ENCODE assay signal across 8 cellular contexts in the genomic region with DNA sequence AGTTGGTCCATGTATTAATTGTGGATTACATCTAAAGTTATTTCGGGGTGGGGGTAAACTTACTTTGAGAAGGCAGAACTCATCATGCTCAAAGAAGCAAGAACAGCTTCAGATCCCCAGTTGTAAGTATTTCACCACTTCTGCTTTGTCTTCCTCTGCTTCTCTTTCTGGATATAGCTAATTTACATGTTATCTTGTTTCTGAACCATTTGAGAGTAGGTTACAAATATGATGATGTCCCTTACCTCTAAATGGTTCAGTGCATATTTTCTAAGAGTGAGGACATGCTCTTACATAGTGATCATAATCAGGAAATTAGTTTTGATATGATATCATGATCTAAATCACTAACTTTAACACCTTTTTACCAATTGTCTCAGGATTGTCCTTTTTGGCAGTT. TPM values are rescaled to one million over a fixed set of nuclear protein-coding genes. Genes with fewer than 3 reads are reported as not detected.
DNase-seq lines count a peak whose midpoint lies in the region; ATAC-seq and TF ChIP-seq lines count a peak whose summit lies in the region.

No MANE protein-coding gene starts in this region.

- intact Hi-C loops in left ventricle myocardium inferior (cut with micrococcal nuclease), result loop anchor here (10.0 kb wide), 1 partner anchor 110 kb away; no protein-coding TSS in a partner anchor
- intact Hi-C loops in Right ventricle myocardium inferior (cut with DNase I), result no loop called here

- H3K23ac ChIP-seq in neuronal stem cell (ENCODE audit: low read depth, low read length, poor library complexity), result no peak overlapping the region

- H3K4ac ChIP-seq in neuronal stem cell (ENCODE audit: low read length), result no peak overlapping the region

- no peak for TF ChIP-seq CTCF in left ventricle myocardium inferior (IDR thresholded peaks at IDR 0.05; ENCODE audit: borderline replicate concordance)

- H4K8ac ChIP-seq in neuronal stem cell (ENCODE audit: low read depth, low read length), result no peak overlapping the region

- H3K9me3 ChIP-seq in left ventricle myocardium inferior (replicated peaks) (no peaks in the 10 kb centered on the region), neuronal stem cell (replicated peaks in 1 of 2; ENCODE audit: control insufficient read depth in 2 of 2, insufficient read depth in 1 of 2, low read depth in 1 of 2, low read length in 2 of 2) (no peaks in the 10 kb centered on the region)

- no peaks in the 10 kb centered on the region for H3K36me3 Mint-ChIP-seq in effector memory CD8-positive, alpha-beta T cell (ENCODE audit: insufficient read depth)

- no peak overlapping the region for H3K27ac Mint-ChIP-seq in effector memory CD8-positive, alpha-beta T cell

- H3K27me3 Mint-ChIP-seq in effector memory CD8-positive, alpha-beta T cell, result peaks cover 10 to 38% of the 10 kb centered on the region in 2 donors

- H3K18ac ChIP-seq in neuronal stem cell (ENCODE audit: low read length), result no peak overlapping the region

- no peak overlapping the region for H2AFZ ChIP-seq in neuronal stem cell (ENCODE audit: low read length)

- H3K9me3 Mint-ChIP-seq in effector memory CD8-positive, alpha-beta T cell, result no peaks in the 10 kb centered on the region

- no peak overlapping the region for H2AK5ac ChIP-seq in neuronal stem cell (ENCODE audit: low read depth, low read length)

- H3K4me3 ChIP-seq in left ventricle myocardium inferior, result no peak overlapping the region
- H3K4me3 ChIP-seq in neuronal stem cell (ENCODE audit: low read length in 2 of 2), result no peak overlapping the region

- no peak overlapping the region for H2BK120ac ChIP-seq in neuronal stem cell (ENCODE audit: low read depth, low read length)

- no peak overlapping the region for H2BK5ac ChIP-seq in neuronal stem cell (ENCODE audit: low read length)

- peaks cover 2% of the 10 kb centered on the region for H3K79me1 ChIP-seq in neuronal stem cell (ENCODE audit: low read depth, low read length)

- H3K27me3 ChIP-seq in left ventricle myocardium inferior (ENCODE audit: low read depth), result no peaks in the 10 kb centered on the region
- H3K27me3 ChIP-seq in neuronal stem cell (ENCODE audit: control insufficient read depth in 3 of 3, insufficient read depth in 3 of 3, low read depth in 1 of 3, low read length in 3 of 3), result no peaks in the 10 kb centered on the region

- H3K27ac ChIP-seq in left ventricle myocardium inferior (replicated peaks) (peak overlapping the region; percentile 82), neuronal stem cell (replicated peaks; ENCODE audit: low read length) (no peak overlapping the region)

- H3K36me3 ChIP-seq in left ventricle myocardium inferior (no peaks in the 10 kb centered on the region), neuronal stem cell (replicated peaks in 1 of 2; ENCODE audit: control insufficient read depth in 2 of 2, insufficient read depth in 2 of 2, low read length in 2 of 2) (no peaks in the 10 kb centered on the region)

- ATAC-seq in Right ventricle myocardium inferior (no peak), HG03066 (IDR thresholded peaks at IDR 0.05; ENCODE audit: low read depth, unreplicated experiment) (peak; percentile 57)
- no peak for ATAC-seq in effector memory CD8-positive, alpha-beta T cell (replicated peaks)

- H3K4me3 Mint-ChIP-seq in effector memory CD8-positive, alpha-beta T cell, result no peak overlapping the region

- no CpG with 5 or more reads among the region's 1 CpG for WGBS in neuronal stem cell (ENCODE audit: extremely low coverage in 2 of 2, insufficient read length in 2 of 2, insufficient replicate concordance in 1 of 2), 2 donors

- no peak overlapping the region for H4K91ac ChIP-seq in neuronal stem cell (ENCODE audit: low read depth, low read length, poor library complexity)

- H3K4me2 ChIP-seq in neuronal stem cell (ENCODE audit: insufficient read depth, low read length, poor library complexity, severe bottlenecking), result no peak overlapping the region

- no peak overlapping the region for H3K9ac ChIP-seq in neuronal stem cell (ENCODE audit: low read depth, low read length, poor library complexity)

- H3K4me1 Mint-ChIP-seq in effector memory CD8-positive, alpha-beta T cell (ENCODE audit: low read depth in 2 of 2), result peaks cover 0 to 4% of the 10 kb centered on the region in 2 donors

- peaks cover 75% of the 10 kb centered on the region for H3K4me1 ChIP-seq in left ventricle myocardium inferior
- H3K4me1 ChIP-seq in neuronal stem cell (ENCODE audit: control insufficient read depth in 2 of 2, insufficient read depth in 1 of 2, low read depth in 1 of 2, low read length in 2 of 2), result peaks cover 26 to 37% of the 10 kb centered on the region in 2 donors

- H2BK12ac ChIP-seq in neuronal stem cell (ENCODE audit: low read length), result no peak overlapping the region

- H2BK15ac ChIP-seq in neuronal stem cell (ENCODE audit: low read length), result no peak overlapping the region

- DNase-seq in left ventricle myocardium inferior, result no peak
- DNase-seq in Right ventricle myocardium inferior (ENCODE audit: missing footprints), result no peak
- peak; percentile 66 for DNase-seq in SKM-1 treated with dmso at 0.1 percent for 144 hours (lab: John Stamatoyannopoulos, UW; ENCODE audit: unreplicated experiment)
- DNase-seq in NCI-H1417 (lab: John Stamatoyannopoulos, UW), result no peak
- no peak for DNase-seq in neuronal stem cell (ENCODE audit: low spot score)
- DNase-seq in effector memory CD8-positive, alpha-beta T cell, result no peak
- no peak for DNase-seq in DMS153 treated with DMSO at 0.1 percent for 48 hours (lab: John Stamatoyannopoulos, UW; ENCODE audit: unreplicated experiment)

- no peak overlapping the region for H3K14ac ChIP-seq in neuronal stem cell (ENCODE audit: low read length)

RNA-seq across cellular contexts. Expression of gene TRIO, which starts 11.9 kb away (rescaled TPM):
- 52.8 TPM for total RNA-seq in left ventricle myocardium inferior
- total RNA-seq in Right ventricle myocardium inferior, result 56.9 TPM
- polyA plus RNA-seq in neuronal stem cell (2013, experiment 1 of 2), result 21.6 TPM
- polyA plus RNA-seq in neuronal stem cell (2013, experiment 2 of 2), result 22.4 TPM
